Comparison of ENCODE assay signal across 8 cellular contexts in genomic region chr6:11711644-11711993, GRCh38.
DNase-seq lines count a peak whose midpoint lies in the region; ATAC-seq lines count a peak whose summit lies in the region.

No MANE protein-coding gene starts in this region.

- DNase-seq in activated naive CD4-positive, alpha-beta T cell treated with anti-CD3 and anti-CD28 coated beads, Interleukin-2, amount 50 U/mL, for 72 hours (ENCODE audit: low spot score in 2 of 2): peak; percentile 67 to 73
- DNase-seq in stimulated activated CD4-positive, alpha-beta T cell treated with anti-CD3 and anti-CD28 coated beads, Interleukin-2, amount 100 ng/mL, for 4 hours (ENCODE audit: low read depth): peak; percentile 57
- DNase-seq in NCI-H187 (lab: John Stamatoyannopoulos, UW) (no peak), epidermal melanocyte (ENCODE audit: insufficient read length, low spot score) (no peak), DMS153 (lab: John Stamatoyannopoulos, UW) (no peak)

- peak overlapping the region; percentile 96 to 100 for H3K27ac Mint-ChIP-seq in activated naive CD4-positive, alpha-beta T cell treated with anti-CD3 and anti-CD28 coated beads, Interleukin-2, amount 50 U/mL, for 72 hours

- H3K36me3 Mint-ChIP-seq in activated naive CD4-positive, alpha-beta T cell treated with anti-CD3 and anti-CD28 coated beads, Interleukin-2, amount 50 U/mL, for 72 hours: peaks cover 40 to 83% of the 10 kb centered on the region in 2 donors

- peaks cover 22 to 26% of the 10 kb centered on the region in 2 donors for H3K9me3 Mint-ChIP-seq in activated naive CD4-positive, alpha-beta T cell treated with anti-CD3 and anti-CD28 coated beads, Interleukin-2, amount 50 U/mL, for 72 hours

- ATAC-seq in GM18517 (IDR thresholded peaks at IDR 0.05; ENCODE audit: unreplicated experiment): peak; percentile 36
- ATAC-seq in HG03565 (IDR thresholded peaks at IDR 0.05; ENCODE audit: unreplicated experiment): peak; percentile 39
- ATAC-seq in activated naive CD4-positive, alpha-beta T cell treated with anti-CD3 and anti-CD28 coated beads, Interleukin-2, amount 50 U/mL, for 72 hours: peak; percentile 61 to 66
- ATAC-seq in GM21423 (IDR thresholded peaks at IDR 0.05; ENCODE audit: unreplicated experiment): no peak

Comparison
In these comparisons a context has a peak if more than half of its experiments do, and no peak if none do; other contexts are left out.
1. DNase-seq: peak in activated naive CD4-positive, alpha-beta T cell treated with anti-CD3 and anti-CD28 coated beads, Interleukin-2, amount 50 U/mL, for 72 hours (2 of 2) and stimulated activated CD4-positive, alpha-beta T cell treated with anti-CD3 and anti-CD28 coated beads, Interleukin-2, amount 100 ng/mL, for 4 hours (single experiment); none in NCI-H187 (0 of 2), epidermal melanocyte (single experiment) and DMS153 (single experiment).